Comparison of ENCODE assay signal across 7 cellular contexts in genomic region chr15:40105517-40106202, GRCh38. TPM values are rescaled to one million over a fixed set of nuclear protein-coding genes. Genes with fewer than 3 reads are reported as not detected.
DNase-seq lines count a peak whose midpoint lies in the region; ATAC-seq and TF ChIP-seq lines count a peak whose summit lies in the region.

No MANE protein-coding gene starts in this region.

- H3K4me1 ChIP-seq in left lung (peaks cover 54 to 80% of the 10 kb centered on the region in 2 donors), stomach smooth muscle (ENCODE audit: control insufficient read depth, insufficient read depth, low read length) (peaks cover 81% of the 10 kb centered on the region)

- H3K4me3 ChIP-seq in left lung (peak overlapping the region in 1 of 2 donors; percentile 17), stomach smooth muscle (ENCODE audit: low read length in 2 of 2) (peak overlapping the region in 1 of 2 donors; percentile 59)

- H3K27me3 Mint-ChIP-seq in T-helper 17 cell: no peaks in the 10 kb centered on the region

- H3K27ac ChIP-seq in left lung: peak overlapping the region; percentile 75 to 85
- H3K27ac ChIP-seq in stomach smooth muscle (ENCODE audit: low read length): peak overlapping the region; percentile 89

- DNase-seq in T-helper 17 cell: no peak
- DNase-seq in left lung: no peak
- no peak for DNase-seq in left colon
- no peak for DNase-seq in AG20443 (ENCODE audit: low spot score)
- no peak for DNase-seq in midbrain (lab: John Stamatoyannopoulos, UW)

- H3K36me3 Mint-ChIP-seq in T-helper 17 cell (ENCODE audit: low read depth): no peaks in the 10 kb centered on the region

- peak overlapping the region; percentile 90 for H3K27ac Mint-ChIP-seq in T-helper 17 cell

- H3K4me3 Mint-ChIP-seq in T-helper 17 cell: peak overlapping the region; percentile 28

- peak overlapping the region; percentile 40 to 51 for H3K9ac ChIP-seq in stomach smooth muscle (ENCODE audit: low read length in 2 of 2)

- no peak for TF ChIP-seq CTCF in left lung (IDR thresholded peaks at IDR 0.05)

- ATAC-seq in GM19351 (IDR thresholded peaks at IDR 0.05; ENCODE audit: unreplicated experiment) (peak; percentile 22), T-helper 17 cell (peak; percentile 24), left lung (no peak), left colon (no peak)

- peaks cover 42% of the 10 kb centered on the region for H3K4me1 Mint-ChIP-seq in T-helper 17 cell

- H3K9me3 ChIP-seq in T-helper 17 cell (ENCODE audit: control insufficient read depth, low read length, poor library complexity, severe bottlenecking) (no peaks in the 10 kb centered on the region), left lung (no peaks in the 10 kb centered on the region), stomach smooth muscle (ENCODE audit: control insufficient read depth in 2 of 2, low read length in 2 of 2) (no peaks in the 10 kb centered on the region)

- H3K36me3 ChIP-seq in left lung (peaks cover 0 to 4% of the 10 kb centered on the region in 2 donors), stomach smooth muscle (ENCODE audit: control insufficient read depth in 2 of 2, insufficient read depth in 2 of 2, low read length in 2 of 2) (no peaks in the 10 kb centered on the region)

- intact Hi-C loops in left lung (cut with DNase I) (loop anchor here in 1 of 2 donors (5.0 kb wide), 1 partner anchor 58 kb away; no protein-coding TSS in a partner anchor), left colon (cut with DNase I, micrococcal nuclease) (loop anchor here in 1 of 2 donors (5.0 kb wide), 1 partner anchor 58 kb away; no protein-coding TSS in a partner anchor)

- H3K27me3 ChIP-seq in left lung (no peaks in the 10 kb centered on the region), stomach smooth muscle (ENCODE audit: control insufficient read depth in 1 of 2, insufficient read depth in 2 of 2, low read length in 2 of 2) (no peaks in the 10 kb centered on the region)

RNA-seq across cellular contexts. Expression of gene BMF, which starts 3.0 kb away (rescaled TPM):
- 10 to 100 TPM in 1 of 2 donors, 1 to 10 TPM in 1; 8.0 to 13.4 TPM for total RNA-seq in T-helper 17 cell
- 10 to 100 TPM; 16.2 to 21.2 TPM for total RNA-seq in left lung
- 10 to 100 TPM in 1 of 2 donors, 1 to 10 TPM in 1; 7.0 to 25.4 TPM for total RNA-seq in left colon

RNA-seq across cellular contexts. Expression of gene BUB1B, which starts 55.2 kb away (rescaled TPM):
- total RNA-seq in T-helper 17 cell (1 to 10 TPM; 1.1 to 3.4 TPM), left lung (1 to 10 TPM; 4.6 to 8.6 TPM), left colon (10 to 100 TPM in 1 of 2 donors, 1 to 10 TPM in 1; 2.9 to 10.4 TPM)

Comparison
In these comparisons a context has a peak if more than half of its experiments do, and no peak if none do; other contexts are left out.
1. ATAC-seq: peak in GM19351 (single experiment) and T-helper 17 cell (single experiment); none in left lung (single experiment) and left colon (single experiment).